29 cellular contexts compared by ENCODE assay signal in the genomic region with DNA sequence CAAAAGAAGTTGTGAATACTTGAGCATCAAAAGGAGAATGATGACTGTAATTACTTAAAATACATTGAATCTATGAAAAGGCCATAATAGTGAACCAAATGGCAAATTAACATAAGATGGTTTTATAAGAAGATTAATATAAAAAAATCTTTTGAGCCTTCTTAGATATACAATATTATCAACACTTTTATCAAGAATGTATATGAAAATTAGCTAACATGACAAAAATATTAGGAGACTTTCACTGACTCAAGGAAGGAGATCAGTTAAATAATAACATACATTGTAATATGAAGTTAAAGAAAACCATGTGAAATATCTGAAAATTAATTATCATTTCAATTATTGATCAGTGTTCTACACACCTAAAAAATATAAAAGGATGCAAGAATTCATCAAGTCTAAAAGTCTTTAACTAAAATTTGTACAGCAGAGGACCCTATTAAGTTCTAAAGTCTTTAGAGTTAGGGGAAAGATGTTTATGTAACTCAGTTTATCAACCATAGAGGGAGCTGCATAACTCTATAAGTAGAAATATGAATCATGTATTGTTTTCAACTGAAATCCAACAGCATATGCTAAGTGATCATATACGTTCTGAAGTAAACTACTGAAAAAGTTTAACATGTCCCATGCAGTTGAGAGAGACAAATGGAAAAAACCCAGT.
A peak's percentile ranks its signal among the peaks of the same experiment; 100 is the strongest.
DNase-seq lines count a peak whose midpoint lies in the region; ATAC-seq and TF ChIP-seq lines count a peak whose summit lies in the region.
"Had no signal": no experiment of that assay in that cellular context is flagged by ENCODE, and none has a peak within 500 bp of the region (broad histone marks: within the 10 kb centered on the region; RNA-seq: fewer than 3 reads in every experiment).

No MANE protein-coding gene starts in this region.

- no peak overlapping the region for H3K9ac ChIP-seq in PC-3 (ENCODE audit: low read length)
- H3K9ac ChIP-seq: BLaER1 had no signal

- POLR2A ChIA-PET in PC-3 (lab: Charles Lee; ENCODE audit: unreplicated experiment), result no interaction called here

- no peaks in the 10 kb centered on the region for H3K27me3 ChIP-seq in GM23338 (ENCODE audit: insufficient read depth)
- H3K27me3 ChIP-seq in PC-3 (ENCODE audit: low read length), result no peaks in the 10 kb centered on the region
- H3K27me3 ChIP-seq in effector memory CD4-positive, alpha-beta T cell (replicated peaks; ENCODE audit: control insufficient read depth, insufficient read depth, low read length, poor library complexity, severe bottlenecking), result no peaks in the 10 kb centered on the region
- H3K27me3 ChIP-seq: adrenal gland, BLaER1, sigmoid colon, tibial nerve had no signal

- H3K9me3 Mint-ChIP-seq in GM23338 (peaks cover 11% of the 10 kb centered on the region; the same call in 2 of the 3 replicates), nephron progenitor cell (no peaks in the 10 kb centered on the region)
- H3K9me3 Mint-ChIP-seq: activated naive CD4-positive, alpha-beta T cell treated with anti-CD3 and anti-CD28 coated beads, Interleukin-2, amount 10 ng/mL, durations not matched to agents 7 days and 5 days had no signal

- peaks cover 11% of the 10 kb centered on the region; the same call in 2 of the 3 replicates for H3K36me3 Mint-ChIP-seq in GM23338 (ENCODE audit: low read depth)
- H3K36me3 Mint-ChIP-seq in nephron progenitor cell (ENCODE audit: low read depth), result no peaks in the 10 kb centered on the region
- H3K36me3 Mint-ChIP-seq: activated CD4-positive, alpha-beta memory T cell treated with anti-CD3 and anti-CD28 coated beads for 36 hours; activated naive CD4-positive, alpha-beta T cell treated with anti-CD3 and anti-CD28 coated beads, Interleukin-2, amount 10 ng/mL, durations not matched to agents 7 days and 5 days; naive thymus-derived CD4-positive, alpha-beta T cell had no signal

- H4K20me1 ChIP-seq in GM23338 (replicated peaks; ENCODE audit: insufficient read depth), result no peaks in the 10 kb centered on the region
- no peaks in the 10 kb centered on the region for H4K20me1 ChIP-seq in PC-3 (ENCODE audit: low read length)
- H4K20me1 ChIP-seq: BLaER1 had no signal

- H3K9me3 ChIP-seq in PC-3 (ENCODE audit: low read length), result no peaks in the 10 kb centered on the region
- H3K9me3 ChIP-seq in effector memory CD4-positive, alpha-beta T cell (ENCODE audit: control insufficient read depth, low read length), result no peaks in the 10 kb centered on the region
- H3K9me3 ChIP-seq: adrenal gland, BLaER1, prostate gland, sigmoid colon had no signal

- intact Hi-C loops in PC-3 (cut with micrococcal nuclease), result loop anchor here (10.0 kb wide), 1 partner anchor 273 kb away; no protein-coding TSS in a partner anchor

- H3K4me1 ChIP-seq in GM23338 (ENCODE audit: insufficient read depth) (no peaks in the 10 kb centered on the region), PC-3 (ENCODE audit: insufficient read depth, low read length) (no peaks in the 10 kb centered on the region; the same call in 1 of the 2 replicates)
- H3K4me1 ChIP-seq in effector memory CD4-positive, alpha-beta T cell (ENCODE audit: control insufficient read depth, insufficient read depth, low read length, poor library complexity, severe bottlenecking), result no peaks in the 10 kb centered on the region
- H3K4me1 ChIP-seq: adrenal gland, BLaER1, prostate gland, sigmoid colon, tibial nerve had no signal

- no peak overlapping the region for H3K27ac ChIP-seq in GM23338 (ENCODE audit: low read depth)
- no peak overlapping the region for H3K27ac ChIP-seq in PC-3 (ENCODE audit: low read length)
- H3K27ac ChIP-seq in effector memory CD4-positive, alpha-beta T cell (ENCODE audit: insufficient read depth, low read length, poor library complexity, severe bottlenecking), result no peak overlapping the region
- H3K27ac ChIP-seq: adrenal gland, BLaER1, prostate gland, sigmoid colon, SK-N-MC, tibial nerve had no signal

- H3K27me3 Mint-ChIP-seq in GM23338 (ENCODE audit: insufficient read depth, low read depth, poor library complexity) (no peaks in the 10 kb centered on the region), nephron progenitor cell (ENCODE audit: low read depth, poor library complexity) (no peaks in the 10 kb centered on the region)
- H3K27me3 Mint-ChIP-seq: activated CD4-positive, alpha-beta memory T cell treated with anti-CD3 and anti-CD28 coated beads for 36 hours; activated naive CD4-positive, alpha-beta T cell treated with anti-CD3 and anti-CD28 coated beads, Interleukin-2, amount 10 ng/mL, durations not matched to agents 7 days and 5 days; activated T-helper 17 cell treated with anti-CD3 and anti-CD28 coated beads, Interleukin-2, amount 50 U/mL, for 72 hours; brain; IgD-negative memory B cell; naive thymus-derived CD4-positive, alpha-beta T cell had no signal

- H3K4me2 ChIP-seq in GM23338, result no peak overlapping the region
- H3K4me2 ChIP-seq in PC-3 (ENCODE audit: low read length), result no peak overlapping the region
- H3K4me2 ChIP-seq: BLaER1 had no signal

- BruUV-seq in PC-3 (replicated peaks; lab: Mats Ljungman, UMichigan), result no TSS peak

- H3K4me3 Mint-ChIP-seq in GM23338 (no peak overlapping the region), nephron progenitor cell (no peak overlapping the region)
- H3K4me3 Mint-ChIP-seq: activated CD4-positive, alpha-beta memory T cell treated with anti-CD3 and anti-CD28 coated beads for 36 hours; activated naive CD4-positive, alpha-beta T cell treated with anti-CD3 and anti-CD28 coated beads, Interleukin-2, amount 10 ng/mL, durations not matched to agents 7 days and 5 days; activated T-helper 17 cell treated with anti-CD3 and anti-CD28 coated beads, Interleukin-2, amount 50 U/mL, for 72 hours; brain; IgD-negative memory B cell; naive thymus-derived CD4-positive, alpha-beta T cell had no signal

- no peak for ATAC-seq in GM23338
- no peak for ATAC-seq in PC-3
- ATAC-seq: activated T-helper 17 cell treated with anti-CD3 and anti-CD28 coated beads, Interleukin-2, amount 50 U/mL, for 72 hours; HCT116; naive thymus-derived CD4-positive, alpha-beta T cell had no signal

- no peak for TF ChIP-seq CTCF in GM23338 (conservative IDR thresholded peaks at IDR 0.05; ENCODE audit: low read depth in 2 of 2)
- peak; percentile 33; the same call in 1 of the 2 replicates for TF ChIP-seq CTCF in PC-3 (conservative IDR thresholded peaks at IDR 0.05; ENCODE audit: low read depth, low read length)
- TF ChIP-seq CTCF in choroid plexus epithelial cell (conservative IDR thresholded peaks at IDR 0.05; ENCODE audit: low read depth, low read length), result no peak
- no peak for TF ChIP-seq CTCF in nephron progenitor cell (IDR thresholded peaks at IDR 0.05)

- H3F3A ChIP-seq in GM23338 (replicated peaks; ENCODE audit: low read depth) (no peaks in the 10 kb centered on the region), PC-3 (ENCODE audit: low read length, unreplicated experiment) (no peaks in the 10 kb centered on the region)

- H3K9me2 ChIP-seq in GM23338 (ENCODE audit: insufficient read depth) (peaks cover 5% of the 10 kb centered on the region; the same call in 1 of the 2 replicates), PC-3 (replicated peaks; ENCODE audit: low read length) (no peaks in the 10 kb centered on the region)

- H3K36me3 ChIP-seq in GM23338 (ENCODE audit: insufficient read depth) (no peaks in the 10 kb centered on the region), PC-3 (ENCODE audit: low read depth, low read length) (no peaks in the 10 kb centered on the region)
- H3K36me3 ChIP-seq in effector memory CD4-positive, alpha-beta T cell (ENCODE audit: control insufficient read depth, insufficient read depth, low read length), result no peaks in the 10 kb centered on the region
- H3K36me3 ChIP-seq: adrenal gland, BLaER1, prostate gland, sigmoid colon, tibial nerve had no signal

- no peaks in the 10 kb centered on the region for H3K79me2 ChIP-seq in GM23338 (replicated peaks; ENCODE audit: insufficient read depth)
- H3K79me2 ChIP-seq in PC-3 (ENCODE audit: low read length), result no peaks in the 10 kb centered on the region

- H3K4me3 ChIP-seq in GM23338, result no peak overlapping the region
- H3K4me3 ChIP-seq in PC-3 (ENCODE audit: low read length), result no peak overlapping the region
- no peak overlapping the region for H3K4me3 ChIP-seq in choroid plexus epithelial cell (ENCODE audit: low read depth, low read length)
- H3K4me3 ChIP-seq in effector memory CD4-positive, alpha-beta T cell (ENCODE audit: insufficient read depth, low read depth, low read length, poor library complexity, severe bottlenecking), result no peak overlapping the region
- H3K4me3 ChIP-seq: adrenal gland, BLaER1, prostate gland, sigmoid colon, SK-N-MC, tibial nerve had no signal

- H2AFZ ChIP-seq in GM23338, result peak overlapping the region; percentile 5; the same call in 1 of the 2 replicates
- 0 out of 2 replicates have a peak overlapping the region, but pooled peaks have one; percentile 38 for H2AFZ ChIP-seq in PC-3 (ENCODE audit: low read length)

- H3K4me1 Mint-ChIP-seq in GM23338, result no peaks in the 10 kb centered on the region
- H3K4me1 Mint-ChIP-seq in nephron progenitor cell, result no peaks in the 10 kb centered on the region
- H3K4me1 Mint-ChIP-seq: activated naive CD4-positive, alpha-beta T cell treated with anti-CD3 and anti-CD28 coated beads, Interleukin-2, amount 10 ng/mL, durations not matched to agents 7 days and 5 days; activated T-helper 17 cell treated with anti-CD3 and anti-CD28 coated beads, Interleukin-2, amount 50 U/mL, for 72 hours; brain; IgD-negative memory B cell; naive thymus-derived CD4-positive, alpha-beta T cell had no signal

- H3K27ac Mint-ChIP-seq in GM23338 (no peak overlapping the region; the same call in 1 of the 2 replicates), nephron progenitor cell (peak overlapping the region; percentile 72)
- H3K27ac Mint-ChIP-seq: activated CD4-positive, alpha-beta memory T cell treated with anti-CD3 and anti-CD28 coated beads for 36 hours; activated naive CD4-positive, alpha-beta T cell treated with anti-CD3 and anti-CD28 coated beads, Interleukin-2, amount 10 ng/mL, durations not matched to agents 7 days and 5 days; activated T-helper 17 cell treated with anti-CD3 and anti-CD28 coated beads, Interleukin-2, amount 50 U/mL, for 72 hours; brain; IgD-negative memory B cell; naive thymus-derived CD4-positive, alpha-beta T cell had no signal

- CTCF ChIA-PET in PC-3 (lab: Charles Lee), result no interaction called here

- peak; percentile 3 for DNase-seq in GM23338 (ENCODE audit: low spot score)
- peak; percentile 31 for DNase-seq in PC-3
- peak; percentile 13 for DNase-seq in choroid plexus epithelial cell (ENCODE audit: low read depth)
- DNase-seq in nephron progenitor cell, result no peak
- DNase-seq in NCI-H2081 treated with DMSO at 0.1 percent for 48 hours (lab: John Stamatoyannopoulos, UW), result no peak
- DNase-seq in NCI-H128 (lab: John Stamatoyannopoulos, UW; ENCODE audit: unreplicated experiment), result no peak
- no peak for DNase-seq in effector memory CD4-positive, alpha-beta T cell
- DNase-seq: activated CD4-positive, alpha-beta memory T cell treated with anti-CD3 and anti-CD28 coated beads for 36 hours; activated CD8-positive, alpha-beta memory T cell treated with anti-CD3 and anti-CD28 coated beads, Interleukin-2, amount 50 U/mL, for 4 hours; activated naive CD4-positive, alpha-beta T cell treated with anti-CD3 and anti-CD28 coated beads, Interleukin-2, amount 10 ng/mL, durations not matched to agents 7 days and 5 days; adrenal gland; effector CD4-positive, alpha-beta T cell; head of caudate nucleus; kidney; naive thymus-derived CD4-positive, alpha-beta T cell; NCI-H1694 treated with DMSO at 0.1 percent for 48 hours; NCI-H2171 treated with DMSO at 0.1 percent for 48 hours; NCI-H510A treated with DMSO at 0.1 percent for 48 hours; occipital lobe; sigmoid colon; stimulated activated CD4-positive, alpha-beta T cell treated with anti-CD3 and anti-CD28 coated beads, Interleukin-4, amount 100 ng/mL, for 24 hours had no signal

Comparison
In these comparisons a context has a peak if more than half of its experiments do, and no peak if none do; other contexts are left out.
1. DNase-seq: peak in GM23338 (single experiment), PC-3 (single experiment) and choroid plexus epithelial cell (single experiment); none in nephron progenitor cell (single experiment), NCI-H2081 treated with DMSO at 0.1 percent for 48 hours (single experiment), NCI-H128 (single experiment) and effector memory CD4-positive, alpha-beta T cell (0 of 3).